In genomic region chr2:204116154-204116792, GRCh38 we compare ENCODE assay signal across 19 cellular contexts.
DNase-seq lines count a peak whose midpoint lies in the region; ATAC-seq, FAIRE-seq and TF ChIP-seq lines count a peak whose summit lies in the region.
"Had no signal": no experiment of that assay in that cellular context is flagged by ENCODE, and none has a peak within 500 bp of the region (broad histone marks: within the 10 kb centered on the region; RNA-seq: fewer than 3 reads in every experiment).

No MANE protein-coding gene starts in this region.

- H3K9me3 ChIP-seq in endodermal cell (ENCODE audit: control insufficient read depth, low read length) = no peaks in the 10 kb centered on the region
- H3K9me3 ChIP-seq: Caco-2, upper lobe of right lung had no signal

- H3K27me3 Mint-ChIP-seq in GM23338 (ENCODE audit: insufficient read depth, low read depth, poor library complexity) (peaks cover 4% of the 10 kb centered on the region), endodermal cell (ENCODE audit: insufficient read depth) (no peaks in the 10 kb centered on the region)
- H3K27me3 Mint-ChIP-seq: activated naive CD8-positive, alpha-beta T cell treated with anti-CD3 and anti-CD28 coated beads for 36 hours had no signal

- H3K4me3 Mint-ChIP-seq in GM23338 (no peak overlapping the region), endodermal cell (no peak overlapping the region)
- H3K4me3 Mint-ChIP-seq: activated naive CD8-positive, alpha-beta T cell treated with anti-CD3 and anti-CD28 coated beads for 36 hours had no signal

- H3K27ac ChIP-seq in GM23338 (ENCODE audit: low read depth) (no peak overlapping the region), endodermal cell (ENCODE audit: low read depth, low read length) (no peak overlapping the region)
- H3K27ac ChIP-seq: upper lobe of right lung had no signal

- no peaks in the 10 kb centered on the region; the same call in 1 of the 2 replicates for H3F3A ChIP-seq in GM23338 (replicated peaks; ENCODE audit: low read depth)

- intact Hi-C loops in sciatic nerve (cut with DNase I) = no loop called here
- intact Hi-C loops in left colon (cut with DNase I, micrococcal nuclease) = no loop called here

- no peak overlapping the region for H3K4me3 ChIP-seq in GM23338
- no peak overlapping the region for H3K4me3 ChIP-seq in endodermal cell (ENCODE audit: low read length)
- H3K4me3 ChIP-seq: upper lobe of right lung had no signal

- H3K27me3 ChIP-seq in GM23338 (ENCODE audit: insufficient read depth) = no peaks in the 10 kb centered on the region
- H3K27me3 ChIP-seq in endodermal cell (ENCODE audit: control insufficient read depth, insufficient read depth, low read length, poor library complexity, severe bottlenecking) = no peaks in the 10 kb centered on the region
- H3K27me3 ChIP-seq: upper lobe of right lung had no signal

- H3K27ac Mint-ChIP-seq in GM23338 (peak overlapping the region; percentile 91), endodermal cell (peak overlapping the region; percentile 27)
- H3K27ac Mint-ChIP-seq: activated naive CD8-positive, alpha-beta T cell treated with anti-CD3 and anti-CD28 coated beads for 36 hours had no signal

- no peak for FAIRE-seq in RCC 7860 (lab: Jason Lieb, UNC)
- FAIRE-seq: colon had no signal

- H3K4me2 ChIP-seq in GM23338 = peak overlapping the region; percentile 67

- ATAC-seq in GM23338 (no peak; the same call in 2 of the 3 replicates), sciatic nerve (peak; percentile 66), left colon (no peak)
- ATAC-seq: upper lobe of right lung had no signal

- peak overlapping the region; percentile 97 for H2AFZ ChIP-seq in GM23338

- no peak overlapping the region for H3K9ac ChIP-seq in endodermal cell (ENCODE audit: extremely low read depth, low read length, poor library complexity, severe bottlenecking)

- H3K9me2 ChIP-seq in GM23338 (ENCODE audit: insufficient read depth) = no peaks in the 10 kb centered on the region; the same call in 1 of the 2 replicates

- H4K20me1 ChIP-seq in GM23338 (replicated peaks; ENCODE audit: insufficient read depth) = no peaks in the 10 kb centered on the region

- H3K36me3 Mint-ChIP-seq in GM23338 (ENCODE audit: low read depth) (no peaks in the 10 kb centered on the region), endodermal cell (ENCODE audit: low read depth) (no peaks in the 10 kb centered on the region)
- H3K36me3 Mint-ChIP-seq: activated naive CD8-positive, alpha-beta T cell treated with anti-CD3 and anti-CD28 coated beads for 36 hours had no signal

- no peaks in the 10 kb centered on the region for H3K9me3 Mint-ChIP-seq in GM23338
- no peaks in the 10 kb centered on the region for H3K9me3 Mint-ChIP-seq in endodermal cell
- H3K9me3 Mint-ChIP-seq: activated naive CD8-positive, alpha-beta T cell treated with anti-CD3 and anti-CD28 coated beads for 36 hours had no signal

- TF ChIP-seq CTCF in GM23338 (conservative IDR thresholded peaks at IDR 0.05; ENCODE audit: low read depth in 2 of 2) = no peak
- no peak for TF ChIP-seq CTCF in endodermal cell (conservative IDR thresholded peaks at IDR 0.05)

- H3K36me3 ChIP-seq in GM23338 (ENCODE audit: insufficient read depth) (no peaks in the 10 kb centered on the region), endodermal cell (ENCODE audit: control insufficient read depth, insufficient read depth, low read length) (no peaks in the 10 kb centered on the region)
- H3K36me3 ChIP-seq: upper lobe of right lung had no signal

- peaks cover 25% of the 10 kb centered on the region for H3K4me1 Mint-ChIP-seq in GM23338
- peaks cover 35% of the 10 kb centered on the region for H3K4me1 Mint-ChIP-seq in endodermal cell

- DNase-seq in GM23338 (ENCODE audit: low spot score) = no peak
- no peak for DNase-seq in endodermal cell
- DNase-seq in left kidney (ENCODE audit: low read depth, low spot score) = peak; percentile 14
- no peak for DNase-seq in sciatic nerve (ENCODE audit: low spot score)
- DNase-seq in NAMALWA (ENCODE audit: low spot score) = no peak
- no peak for DNase-seq in RCC 7860 (ENCODE audit: low spot score)
- DNase-seq in NCI-H82 treated with DMSO at 0.1 percent for 48 hours (lab: John Stamatoyannopoulos, UW; ENCODE audit: unreplicated experiment) = no peak
- DNase-seq in left colon = no peak
- DNase-seq: activated CD4-positive, alpha-beta T cell treated with anti-CD3 and anti-CD28 coated beads for 1 hour; activated naive CD8-positive, alpha-beta T cell treated with anti-CD3 and anti-CD28 coated beads for 36 hours; activated T-cell treated with anti-CD3 and anti-CD28 coated beads for 4 hours; Caco-2; erythroblast; GDM1; NCI-H2029 treated with DMSO at 0.1 percent for 48 hours; NCI-H774; T-helper 2 cell; upper lobe of right lung had no signal

- H3K79me2 ChIP-seq in GM23338 (replicated peaks; ENCODE audit: insufficient read depth) = no peaks in the 10 kb centered on the region

- peaks cover 22% of the 10 kb centered on the region for H3K4me1 ChIP-seq in GM23338 (ENCODE audit: insufficient read depth)
- no peaks in the 10 kb centered on the region for H3K4me1 ChIP-seq in endodermal cell (ENCODE audit: control insufficient read depth, insufficient read depth, low read length)

- 86 to 88% methylated on average over 5 to 6 of the region's 6 CpGs for WGBS in endodermal cell (ENCODE audit: insufficient coverage in 1 of 2, insufficient read length in 1 of 2), 2 experiments

TF ChIP-seq in GM23338, 12 proteins besides CTCF, POLR2A, EP300 and RAD21:
- TF ChIP-seq EZH2phosphoT487 (IDR thresholded peaks at IDR 0.05; ENCODE audit: unreplicated experiment) = no peak
- TF ChIP-seq JUNB (IDR thresholded peaks at IDR 0.05; ENCODE audit: unreplicated experiment) = no peak
- no peak for TF ChIP-seq POLR2AphosphoS5 (IDR thresholded peaks at IDR 0.05; ENCODE audit: low read depth)
